In the genomic region with DNA sequence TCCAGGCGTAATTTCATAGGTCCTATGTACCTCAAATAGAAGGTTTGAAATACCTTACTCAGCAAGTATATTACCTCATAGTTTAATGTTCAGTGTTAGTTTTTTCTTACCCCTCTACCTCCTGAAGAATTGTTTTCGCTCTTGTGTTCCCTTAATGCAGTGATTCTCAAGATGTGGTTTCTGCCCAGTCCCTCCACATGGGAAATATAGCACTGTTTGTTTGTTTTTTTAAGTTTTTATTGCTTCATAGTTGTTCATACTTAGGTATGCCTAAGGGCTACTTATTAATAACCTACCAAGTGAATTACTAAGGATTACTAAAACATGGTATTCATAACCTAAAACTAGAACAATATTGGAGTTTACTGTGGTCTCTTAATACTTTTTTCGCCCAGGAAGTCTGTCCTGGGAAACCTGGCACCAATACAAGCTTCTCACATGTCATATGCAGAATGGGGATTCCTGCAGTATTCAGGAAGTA, we compare ENCODE assay signal across 1 cellular context.
TF ChIP-seq lines count a peak whose summit lies in the region.

No MANE protein-coding gene starts in this region.

TF ChIP-seq in WTC11, 78 proteins besides CTCF, POLR2A, EP300 and RAD21 (continued from another document):
- TF ChIP-seq ARID4B (CRISPR knock-in tag; IDR thresholded peaks at IDR 0.05; ENCODE audit: borderline replicate concordance), result no peak
